Comparison of ENCODE assay signal across 8 cellular contexts in the genomic region with DNA sequence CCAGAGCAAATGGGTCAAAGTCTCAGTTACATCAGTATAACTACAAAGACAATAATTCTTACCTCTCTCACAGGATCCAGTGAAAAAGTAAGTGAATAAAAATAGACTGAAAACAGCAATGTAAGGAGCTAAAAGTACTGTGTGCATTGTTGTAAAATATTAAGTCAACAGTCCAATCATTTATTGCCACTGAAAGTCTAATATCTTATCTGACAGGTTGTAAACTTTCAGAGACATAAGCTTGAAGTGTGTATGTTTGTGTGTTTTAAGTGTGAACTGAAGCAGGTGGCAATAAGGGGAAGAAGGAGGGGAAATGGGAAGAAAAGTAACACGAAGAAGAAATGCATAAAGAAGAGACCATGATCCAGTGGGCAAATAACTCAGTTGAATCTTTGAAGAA.
"Had no signal": no experiment of that assay in that cellular context is flagged by ENCODE, and none has a peak within 500 bp of the region (broad histone marks: within the 10 kb centered on the region; RNA-seq: fewer than 3 reads in every experiment).

No MANE protein-coding gene starts in this region.

- H3K4me3 ChIP-seq: GM12878 had no signal

- FAIRE-seq: G401.6, GM12878, GM12891, GM12892, GM18507, GM19239 had no signal

- DNase-seq: GDM1, GF-D8 had no signal

- ATAC-seq: GM12878 had no signal
